Comparison of ENCODE assay signal across 7 cellular contexts in the genomic region with DNA sequence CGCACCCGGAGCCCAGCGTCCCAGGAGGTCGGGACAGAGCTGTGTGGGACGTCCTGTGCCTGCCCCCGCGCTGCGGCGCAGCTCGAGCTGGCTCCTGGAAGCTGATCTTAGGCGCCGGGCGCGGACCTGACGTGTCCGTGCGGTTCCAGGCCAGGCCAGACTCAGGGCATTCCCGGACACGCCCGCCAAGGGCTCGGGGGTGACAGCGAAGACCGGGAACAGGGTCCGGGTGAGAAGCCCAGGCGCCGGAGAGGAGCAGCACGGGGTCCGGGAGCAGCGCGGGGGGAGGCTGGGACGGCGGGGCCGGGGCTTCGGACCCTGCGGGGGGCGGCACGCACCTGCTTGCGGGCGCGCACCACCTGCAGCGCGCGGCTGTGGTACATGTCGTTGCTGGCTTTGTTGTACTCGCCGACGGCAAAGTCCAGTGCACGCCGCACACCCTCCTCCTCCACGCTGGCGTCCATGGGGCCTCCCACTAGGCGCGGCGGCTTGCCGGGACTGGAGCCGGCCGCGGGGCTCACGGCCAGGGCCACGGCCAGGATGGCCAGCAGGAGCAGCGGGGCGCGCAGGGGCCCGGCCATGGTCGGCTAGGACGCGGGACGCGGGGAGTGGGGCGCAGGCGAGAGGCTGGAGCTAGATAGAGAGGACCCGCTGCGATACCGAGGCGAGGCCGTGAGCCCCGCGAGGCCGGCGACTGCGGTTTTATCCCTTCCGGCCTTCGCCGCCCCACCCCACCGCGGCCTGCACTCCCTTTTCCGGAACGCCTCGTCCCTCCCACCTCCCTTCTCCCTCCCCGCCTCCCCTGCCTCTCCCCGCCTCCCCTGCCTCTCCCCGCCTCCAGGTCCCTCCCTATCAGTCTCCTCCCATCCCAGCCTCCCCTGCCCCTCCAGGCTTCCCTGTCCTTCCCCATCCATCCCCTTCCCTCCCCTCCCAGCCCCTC. TPM values are rescaled to one million over a fixed set of nuclear protein-coding genes. Genes with fewer than 3 reads are reported as not detected.
A peak's percentile ranks its signal among the peaks of the same experiment; 100 is the strongest.
DNase-seq lines count a peak whose midpoint lies in the region; ATAC-seq and TF ChIP-seq lines count a peak whose summit lies in the region.

A gene with protein sequence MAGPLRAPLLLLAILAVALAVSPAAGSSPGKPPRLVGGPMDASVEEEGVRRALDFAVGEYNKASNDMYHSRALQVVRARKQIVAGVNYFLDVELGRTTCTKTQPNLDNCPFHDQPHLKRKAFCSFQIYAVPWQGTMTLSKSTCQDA (minus strand): TSS at position 674 of the 940 bp plus-strand sequence. CDS start 93 bp downstream, at position 581.

- H3K4me3 ChIP-seq in GM06990 (replicated peaks; ENCODE audit: low read depth, low read length) = peak within 1 kb of the TSS; percentile 72
- H3K4me3 ChIP-seq in LNCaP clone FGC (ENCODE audit: low read depth, low read length) = peak within 1 kb of the TSS; percentile 74
- peak within 1 kb of the TSS; percentile 76 for H3K4me3 ChIP-seq in RWPE2 (ENCODE audit: severe bottlenecking)

- H3K27me3 ChIP-seq in GM06990 (replicated peaks; ENCODE audit: control insufficient read depth, insufficient read depth, low read length) (no peaks in the 10 kb centered on the region), RWPE2 (ENCODE audit: insufficient read depth, poor library complexity, severe bottlenecking) (no peaks in the 10 kb centered on the region)

- peaks cover 23% of the 10 kb centered on the region for H3K4me1 ChIP-seq in RWPE2 (ENCODE audit: insufficient read depth, poor library complexity, severe bottlenecking)

- DNase-seq in GM06990 (ENCODE audit: extremely low read depth, insufficient read length) (peak; percentile 79), LNCaP clone FGC (ENCODE audit: low read depth) (peak; percentile 50), RWPE2 (ENCODE audit: low spot score) (peak; percentile 92), dermis microvascular lymphatic vessel endothelial cell (ENCODE audit: low read depth in 2 of 2) (peak; percentile 69 to 88), left kidney (ENCODE audit: low read depth, low spot score) (peak; percentile 96)
- DNase-seq in stimulated activated naive CD8-positive, alpha-beta T cell treated with anti-CD3 and anti-CD28 coated beads, Interleukin-15, Interleukin-2, amounts not matched to agents 100 U/mL and 50 U/mL, for 24 hours = peak; percentile 38

- no peaks in the 10 kb centered on the region for H3K36me3 ChIP-seq in GM06990 (ENCODE audit: control insufficient read depth, insufficient read depth, low read length)
- peaks cover 11% of the 10 kb centered on the region for H3K36me3 ChIP-seq in RWPE2 (ENCODE audit: low read depth)

- ATAC-seq in GM21825 (IDR thresholded peaks at IDR 0.05; ENCODE audit: unreplicated experiment) (peak; percentile 64), RWPE2 (ENCODE audit: low read depth) (peak; percentile 77)
- ATAC-seq in stimulated activated naive CD8-positive, alpha-beta T cell treated with anti-CD3 and anti-CD28 coated beads, Interleukin-15, Interleukin-2, amounts not matched to agents 100 U/mL and 50 U/mL, for 24 hours = no peak

- no peak for TF ChIP-seq CTCF in GM06990 (IDR thresholded peaks at IDR 0.05; ENCODE audit: insufficient read depth, low read length, poor library complexity, severe bottlenecking)
- no peak for TF ChIP-seq CTCF in LNCaP clone FGC (IDR thresholded peaks at IDR 0.05; ENCODE audit: control insufficient read depth, extremely low read depth, insufficient read depth)
- TF ChIP-seq CTCF in RWPE2 (IDR thresholded peaks at IDR 0.05; ENCODE audit: poor library complexity, severe bottlenecking) = no peak

- peak within 1 kb of the TSS; percentile 74 for H3K27ac ChIP-seq in RWPE2 (ENCODE audit: poor library complexity, severe bottlenecking)

- H3K9me3 ChIP-seq in RWPE2 (ENCODE audit: severe bottlenecking) = no peaks in the 10 kb centered on the region

RNA-seq across cellular contexts. Expression of the gene that starts here (rescaled TPM):
- total RNA-seq in dermis microvascular lymphatic vessel endothelial cell = 112 and 193 TPM in 2 replicates

Comparison
In these comparisons a context has a peak if more than half of its experiments do, and no peak if none do; other contexts are left out.
1. DNase-seq: peak in every context shown above with its lines; median percentile 96 in left kidney; 92 in RWPE2; 79 in GM06990; 78 in dermis microvascular lymphatic vessel endothelial cell; 50 in LNCaP clone FGC; 38 in stimulated activated naive CD8-positive, alpha-beta T cell treated with anti-CD3 and anti-CD28 coated beads, Interleukin-15, Interleukin-2, amounts not matched to agents 100 U/mL and 50 U/mL, for 24 hours.